In genomic region chr19:48608798-48609263, GRCh38 we compare ENCODE assay signal across 9 cellular contexts. TPM values are rescaled to one million over a fixed set of nuclear protein-coding genes. Genes with fewer than 3 reads are reported as not detected.
DNase-seq lines count a peak whose midpoint lies in the region; ATAC-seq and TF ChIP-seq lines count a peak whose summit lies in the region.
"Had no signal": no experiment of that assay in that cellular context is flagged by ENCODE, and none has a peak within 500 bp of the region (broad histone marks: within the 10 kb centered on the region; RNA-seq: fewer than 3 reads in every experiment).

No MANE protein-coding gene starts in this region.

- H2AFZ ChIP-seq in trophoblast cell (ENCODE audit: insufficient read depth, low read length, poor library complexity) = no peak overlapping the region

- H2BK12ac ChIP-seq in trophoblast cell (ENCODE audit: low read length) = no peak overlapping the region

- H4K91ac ChIP-seq in trophoblast cell (ENCODE audit: low read depth, low read length) = no peak overlapping the region

- no peak overlapping the region for H4K12ac ChIP-seq in trophoblast cell (ENCODE audit: low read depth, low read length)

- no peak overlapping the region for H3K18ac ChIP-seq in trophoblast cell (ENCODE audit: low read length)

- no peaks in the 10 kb centered on the region for H3K79me1 ChIP-seq in trophoblast cell (ENCODE audit: low read length)

- H3K9me3 Mint-ChIP-seq in Caco-2 (ENCODE audit: unreplicated experiment) = no peaks in the 10 kb centered on the region

- TF ChIP-seq CTCF in Caco-2 (IDR thresholded peaks at IDR 0.05; ENCODE audit: insufficient read depth in 1 of 2, low read depth in 1 of 2, low read length in 1 of 2, severe bottlenecking in 1 of 2, unreplicated experiment in 1 of 2) (peak; percentile 82 to 86), epithelial cell of proximal tubule (conservative IDR thresholded peaks at IDR 0.05; ENCODE audit: low read depth, low read length) (peak; percentile 62)

- in situ Hi-C loops in HAP-1 (cut with MboI; ENCODE audit: low sequenced_read_pairs) = no loop called here

- no peak overlapping the region for H2BK120ac ChIP-seq in trophoblast cell (ENCODE audit: insufficient read depth, low read length, poor library complexity)

- no peaks in the 10 kb centered on the region for H3K79me2 ChIP-seq in trophoblast cell (ENCODE audit: control insufficient read depth, insufficient read depth, low read length, poor library complexity)

- CTCF ChIA-PET in Caco-2 (lab: Charles Lee) = interaction anchor here (0.5 to 1.8 kb wide), 19 partner anchors 10 to 254 kb away, joined by 3 to 18 read pairs (median 5); partner anchors contain the start of genes GRIN2D, KDELR1, RPL18 and SPHK2

- H3K4me3 Mint-ChIP-seq in Caco-2 (ENCODE audit: unreplicated experiment) = peak overlapping the region; percentile 54

- H3K4me1 ChIP-seq in Caco-2 = no peaks in the 10 kb centered on the region
- peaks cover 2% of the 10 kb centered on the region; the same call in 1 of the 2 replicates for H3K4me1 ChIP-seq in HAP-1
- no peaks in the 10 kb centered on the region for H3K4me1 ChIP-seq in trophoblast cell (ENCODE audit: control insufficient read depth in 1 of 2, insufficient read depth in 2 of 2, low read length in 2 of 2)

- ATAC-seq in GM19395 (IDR thresholded peaks at IDR 0.05; ENCODE audit: unreplicated experiment) = no peak
- no peak for ATAC-seq in HG03139 (IDR thresholded peaks at IDR 0.05; ENCODE audit: unreplicated experiment)

- no peaks in the 10 kb centered on the region for H3K9me3 ChIP-seq in Caco-2
- H3K9me3 ChIP-seq in HAP-1 = no peaks in the 10 kb centered on the region
- H3K9me3 ChIP-seq in trophoblast cell (ENCODE audit: insufficient read depth, low read depth, low read length) = peaks cover 1% of the 10 kb centered on the region
- H3K9me3 ChIP-seq: SJSA1 had no signal

- DNase-seq in Caco-2 (peak in 1 of 2 experiments; percentile 70), HAP-1 (ENCODE audit: low spot score in 2 of 2) (peak; percentile 61 to 77), NCI-H460 (ENCODE audit: extremely low read depth, low read depth) (peak; percentile 60), epithelial cell of proximal tubule (ENCODE audit: low read depth) (no peak), trophoblast cell (peak in 1 of 2 donors; percentile 33)
- peak; percentile 58 for DNase-seq in activated CD4-positive, alpha-beta T cell treated with anti-CD3 and anti-CD28 coated beads for 48 hours

- peak overlapping the region; percentile 42 for H4K8ac ChIP-seq in trophoblast cell (ENCODE audit: low read depth, low read length)

- no peak overlapping the region for H3K23ac ChIP-seq in trophoblast cell (ENCODE audit: low read length)

- peaks cover 7% of the 10 kb centered on the region for H3K4me1 Mint-ChIP-seq in Caco-2 (ENCODE audit: low read depth, unreplicated experiment)

- H3K4me3 ChIP-seq in Caco-2 (ENCODE audit: low read depth, low read length) (no peak overlapping the region), HAP-1 (no peak overlapping the region), epithelial cell of proximal tubule (ENCODE audit: low read depth, low read length) (no peak overlapping the region), trophoblast cell (ENCODE audit: low read depth, low read length) (no peak overlapping the region)
- H3K4me3 ChIP-seq: SJSA1 had no signal

- H3K14ac ChIP-seq in trophoblast cell (ENCODE audit: low read length) = no peak overlapping the region

- H3K27ac ChIP-seq in trophoblast cell (ENCODE audit: low read depth, low read length) = no peak overlapping the region
- H3K27ac ChIP-seq: SJSA1 had no signal

- H3K4me2 ChIP-seq in trophoblast cell (ENCODE audit: low read length) = no peak overlapping the region

- H3K27me3 Mint-ChIP-seq in Caco-2 (ENCODE audit: insufficient read depth, unreplicated experiment) = no peaks in the 10 kb centered on the region

- no peak overlapping the region for H3K4ac ChIP-seq in trophoblast cell (ENCODE audit: low read depth, low read length)

- H3K36me3 Mint-ChIP-seq in Caco-2 (ENCODE audit: insufficient read depth, unreplicated experiment) = peaks cover 44% of the 10 kb centered on the region

- no peak overlapping the region for H3K27ac Mint-ChIP-seq in Caco-2 (ENCODE audit: unreplicated experiment)

- no TSS peak for BruUV-seq in Caco-2 (replicated peaks; lab: Mats Ljungman, UMichigan)

- no peak overlapping the region for H2AK5ac ChIP-seq in trophoblast cell (ENCODE audit: low read length)

- no peaks in the 10 kb centered on the region for H3K36me3 ChIP-seq in Caco-2 (ENCODE audit: control insufficient read depth, insufficient read depth, low read length)
- H3K36me3 ChIP-seq in HAP-1 (replicated peaks) = peaks cover 3% of the 10 kb centered on the region
- peaks cover 0 to 3% of the 10 kb centered on the region in 2 experiments for H3K36me3 ChIP-seq in trophoblast cell (ENCODE audit: control insufficient read depth in 1 of 2, insufficient read depth in 2 of 2, low read length in 2 of 2)

- intact Hi-C loops in Caco-2 (cut with micrococcal nuclease; ENCODE audit: unreplicated experiment) = loop anchor here (1.0 kb wide), 1 partner anchor 20 kb away; no protein-coding TSS in a partner anchor

- H2BK5ac ChIP-seq in trophoblast cell (ENCODE audit: low read depth, low read length, poor library complexity) = no peak overlapping the region

- WGBS in trophoblast cell (ENCODE audit: extremely low coverage, insufficient coverage, insufficient read length) = no CpG with 5 or more reads among the region's 9 CpGs

- H3K27me3 ChIP-seq in Caco-2 (replicated peaks; ENCODE audit: control insufficient read depth, insufficient read depth, low read length) (no peaks in the 10 kb centered on the region), HAP-1 (ENCODE audit: low read depth) (no peaks in the 10 kb centered on the region), trophoblast cell (ENCODE audit: insufficient read depth, low read length) (no peaks in the 10 kb centered on the region)
- H3K27me3 ChIP-seq: SJSA1 had no signal

- POLR2A ChIA-PET in Caco-2 (lab: Charles Lee) = interaction anchor here (1.0 to 2.3 kb wide), 3 partner anchors 10 to 116 kb away, joined by 3 to 16 read pairs (median 4); partner anchors contain the start of genes RPL18 and SPHK2

- no peak overlapping the region for H3K9ac ChIP-seq in trophoblast cell (ENCODE audit: low read length)

RNA-seq across cellular contexts. Expression of gene SPACA4, which starts 2.3 kb away (rescaled TPM):
- total RNA-seq in Caco-2 (2022) = not detected in 2 replicates
- total RNA-seq in NCI-H460 (2014; rRNA removed; shearing (Covaris generic)) = not detected in 2 replicates
- not detected in 2 replicates for polyA plus RNA-seq in NCI-H460 (2014; cell fraction: nucleus; rRNA removed)
- not detected in 2 replicates for total RNA-seq in epithelial cell of proximal tubule
- polyA plus RNA-seq in trophoblast cell (2013) = not detected in 2 replicates
- total RNA-seq: SJSA1 had no signal

RNA-seq across cellular contexts. Expression of gene FAM83E, which starts 6.0 kb away (rescaled TPM):
- total RNA-seq in Caco-2 (2022) (5.8 and 6.8 TPM in 2 replicates), epithelial cell of proximal tubule (0.14 and 0.40 TPM in 2 replicates)
- total RNA-seq in NCI-H460 (2014; rRNA removed; shearing (Covaris generic)) = 0.57 TPM in 1 of 2 replicates, not detected in the other
- polyA plus RNA-seq in NCI-H460 (2014; cell fraction: nucleus; rRNA removed) = 0.14 TPM in 1 of 2 replicates, not detected in the other
- 0.07 TPM in 2 replicates for polyA plus RNA-seq in trophoblast cell (2013)

RNA-seq across cellular contexts. Expression of gene RPL18, which starts 10.1 kb away (rescaled TPM):
- total RNA-seq in Caco-2 (2022) (1,812 and 1,896 TPM in 2 replicates), epithelial cell of proximal tubule (2,819 and 2,927 TPM in 2 replicates)
- total RNA-seq in NCI-H460 (2014; rRNA removed; shearing (Covaris generic)) = 1,411 and 1,488 TPM in 2 replicates
- polyA plus RNA-seq in NCI-H460 (2014; cell fraction: nucleus; rRNA removed) = 1,943 and 2,733 TPM in 2 replicates
- 1,727 and 1,729 TPM in 2 replicates for polyA plus RNA-seq in trophoblast cell (2013)

RNA-seq across cellular contexts. Expression of gene SPHK2, which starts 10.5 kb away (rescaled TPM):
- total RNA-seq in Caco-2 (2022) (134 and 140 TPM in 2 replicates), epithelial cell of proximal tubule (13.0 and 14.5 TPM in 2 replicates)
- 6.7 and 6.9 TPM in 2 replicates for total RNA-seq in NCI-H460 (2014; rRNA removed; shearing (Covaris generic))
- polyA plus RNA-seq in NCI-H460 (2014; cell fraction: nucleus; rRNA removed) = 15.3 and 18.8 TPM in 2 replicates
- polyA plus RNA-seq in trophoblast cell (2013) = 14.1 and 14.9 TPM in 2 replicates

RNA-seq across cellular contexts. Expression of gene DBP, which starts 28.3 kb away (rescaled TPM):
- total RNA-seq in Caco-2 (2022) (17.4 and 17.7 TPM in 2 replicates), epithelial cell of proximal tubule (1.3 and 5.9 TPM in 2 replicates)
- 3.0 and 3.5 TPM in 2 replicates for total RNA-seq in NCI-H460 (2014; rRNA removed; shearing (Covaris generic))
- polyA plus RNA-seq in NCI-H460 (2014; cell fraction: nucleus; rRNA removed) = 2.1 and 2.6 TPM in 2 replicates
- polyA plus RNA-seq in trophoblast cell (2013) = 0.90 and 0.94 TPM in 2 replicates
